Comparison of ENCODE assay signal across 8 cellular contexts in the genomic region with DNA sequence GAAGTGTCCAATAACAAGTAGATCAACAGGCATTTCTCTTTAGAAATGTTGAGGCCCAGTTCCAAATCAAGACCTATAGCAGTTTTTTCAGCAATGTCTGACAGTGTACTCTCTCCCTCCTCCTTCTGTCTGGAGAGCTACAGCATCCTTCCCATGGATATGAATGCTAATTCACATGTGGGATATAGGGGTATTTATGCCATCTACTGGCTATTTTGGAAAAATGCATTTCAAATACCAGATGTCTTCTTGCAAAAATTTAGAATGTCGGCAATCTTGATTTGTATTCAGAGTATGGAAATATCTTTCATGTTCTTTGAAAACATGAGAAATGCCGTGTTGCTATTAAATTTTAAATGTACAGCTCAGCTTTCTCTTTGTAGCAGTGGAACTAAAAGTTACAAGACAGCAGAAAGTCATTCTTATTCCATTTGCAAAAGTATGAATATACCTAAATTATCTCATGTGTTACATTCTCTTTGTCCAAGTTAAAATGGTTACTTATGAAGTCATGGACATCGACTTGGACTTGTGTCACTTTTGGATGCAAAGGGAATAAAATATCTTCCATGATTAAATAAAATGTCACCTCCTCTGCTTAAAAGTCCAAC.
DNase-seq lines count a peak whose midpoint lies in the region; ATAC-seq and TF ChIP-seq lines count a peak whose summit lies in the region.

No MANE protein-coding gene starts in this region.

- no peak for TF ChIP-seq POLR2A in thyroid gland (IDR thresholded peaks at IDR 0.05)

- no peak overlapping the region for H3K27ac ChIP-seq in thyroid gland

- intact Hi-C loops in thyroid gland (cut with DNase I): no loop called here

- no peaks in the 10 kb centered on the region for H3K36me3 ChIP-seq in thyroid gland

- DNase-seq in COLO829 (ENCODE audit: low spot score): peak; percentile 23
- peak; percentile 13 for DNase-seq in LNCaP clone FGC (ENCODE audit: low read depth)
- DNase-seq in RKO (ENCODE audit: low spot score): peak; percentile 76
- DNase-seq in fibroblast of the conjunctiva (ENCODE audit: low read depth): peak; percentile 43
- no peak for DNase-seq in thyroid gland

- no peak for ATAC-seq in GM18511 (IDR thresholded peaks at IDR 0.05; ENCODE audit: unreplicated experiment)
- no peak for ATAC-seq in GM21515 (IDR thresholded peaks at IDR 0.05; ENCODE audit: unreplicated experiment)
- no peak for ATAC-seq in HG02571 (IDR thresholded peaks at IDR 0.05; ENCODE audit: unreplicated experiment)

- 49 to 54% methylated on average over 3 of the region's 3 CpGs for WGBS in thyroid gland, 2 donors

- H3K4me3 ChIP-seq in LNCaP clone FGC (ENCODE audit: low read depth, low read length) (no peak overlapping the region), thyroid gland (replicated peaks in 1 of 3) (no peak overlapping the region)

- no peaks in the 10 kb centered on the region for H3K9me3 ChIP-seq in thyroid gland

- H3K4me1 ChIP-seq in thyroid gland: no peaks in the 10 kb centered on the region

- H3K27me3 ChIP-seq in thyroid gland: no peaks in the 10 kb centered on the region

- TF ChIP-seq CTCF in LNCaP clone FGC (IDR thresholded peaks at IDR 0.05; ENCODE audit: control insufficient read depth, extremely low read depth, insufficient read depth) (peak; percentile 63), thyroid gland (IDR thresholded peaks at IDR 0.05) (peak in 4 of 6 experiments; percentile 15 to 41 (median 34))

Comparison
In these comparisons a context has a peak if more than half of its experiments do, and no peak if none do; other contexts are left out.
1. DNase-seq: peak in COLO829 (single experiment), LNCaP clone FGC (single experiment), RKO (single experiment) and fibroblast of the conjunctiva (single experiment); none in thyroid gland (0 of 2).